ENCODE assay signal across 8 cellular contexts in genomic region chr14:64387738-64388532, GRCh38. TPM values are rescaled to one million over a fixed set of nuclear protein-coding genes. Genes with fewer than 3 reads are reported as not detected.
DNase-seq lines count a peak whose midpoint lies in the region; ATAC-seq, FAIRE-seq and TF ChIP-seq lines count a peak whose summit lies in the region.

Gene MTHFD1 (plus strand): TSS chr14:64388353. CDS start chr14:64388428, 75 bp downstream.

- DNase-seq in AML-193 (lab: John Stamatoyannopoulos, UW) (peak; percentile 96 to 97), NCI-H510A treated with DMSO at 0.1 percent for 48 hours (lab: John Stamatoyannopoulos, UW) (peak; percentile 98), chondrocyte (ENCODE audit: low spot score) (peak; percentile 99), kidney (peak; percentile 100)
- DNase-seq in activated CD4-positive, alpha-beta T cell treated with anti-CD3 and anti-CD28 coated beads for 24 hours (ENCODE audit: low read depth in 2 of 2) = peak; percentile 95
- peak; percentile 99 for DNase-seq in stimulated activated CD4-positive, alpha-beta T cell treated with anti-CD3 and anti-CD28 coated beads, Interleukin-15, amount 100 ng/mL, for 24 hours

- no peaks in the 10 kb centered on the region for H3K36me3 ChIP-seq in kidney (ENCODE audit: control insufficient read depth in 1 of 2, insufficient read depth in 2 of 2, low read length in 2 of 2)

- intact Hi-C loops in kidney (cut with DNase I) = no loop called here

- peak; percentile 77 for TF ChIP-seq POLR2A in GM19193 (IDR thresholded peaks at IDR 0.05; ENCODE audit: extremely low read depth, insufficient read depth, insufficient read length)

- peaks cover 6% of the 10 kb centered on the region for H3K36me3 Mint-ChIP-seq in chondrocyte (ENCODE audit: low read depth)

- peak within 1 kb of the TSS; percentile 96 for H3K4me3 Mint-ChIP-seq in chondrocyte (ENCODE audit: unreplicated experiment)

- no peaks in the 10 kb centered on the region for H3K9me3 Mint-ChIP-seq in chondrocyte (ENCODE audit: low read depth)

- H3K27ac Mint-ChIP-seq in chondrocyte (ENCODE audit: unreplicated experiment) = peak within 1 kb of the TSS; percentile 96

- H3K4me1 ChIP-seq in kidney (ENCODE audit: control insufficient read depth in 1 of 2, insufficient read depth in 1 of 2, low read depth in 1 of 2, low read length in 2 of 2) = peaks cover 10 to 11% of the 10 kb centered on the region in 2 donors

- H3K27ac ChIP-seq in kidney (ENCODE audit: low read depth in 2 of 2, low read length in 2 of 2) = peak within 1 kb of the TSS; percentile 74 to 83

- peak; percentile 81 for ATAC-seq in HG03439 (IDR thresholded peaks at IDR 0.05; ENCODE audit: unreplicated experiment)

- FAIRE-seq in kidney (lab: Jason Lieb, UNC) = peak; percentile 74

- no peaks in the 10 kb centered on the region for H3K9me3 ChIP-seq in kidney (ENCODE audit: control insufficient read depth in 1 of 2, low read length in 2 of 2)

- H3K9ac ChIP-seq in kidney (ENCODE audit: low read length in 2 of 2) = peak within 1 kb of the TSS; percentile 60 to 88

- no peak for TF ChIP-seq CTCF in chondrocyte (IDR thresholded peaks at IDR 0.05)
- no peak for TF ChIP-seq CTCF in kidney (IDR thresholded peaks at IDR 0.05; ENCODE audit: borderline replicate concordance, extremely low read depth, insufficient read depth)

- H3K27me3 Mint-ChIP-seq in chondrocyte (ENCODE audit: low read depth) = no peaks in the 10 kb centered on the region

- H3K4me3 ChIP-seq in kidney (ENCODE audit: low read length in 2 of 2) = peak within 1 kb of the TSS; percentile 74 to 86

- peaks cover 29% of the 10 kb centered on the region for H3K4me1 Mint-ChIP-seq in chondrocyte (ENCODE audit: low read depth)

RNA-seq across cellular contexts. Expression of gene MTHFD1, which starts in this region (rescaled TPM):
- total RNA-seq in chondrocyte = 54.2 to 94.9 TPM (median 55.4 TPM) in 3 replicates
- 76.1 TPM for total RNA-seq in kidney
- polyA plus RNA-seq in kidney (ENCODE audit: insufficient read depth, low read depth, low replicate concordance) = 73.0 TPM

Comparison
In these comparisons a context has a peak if more than half of its experiments do, and no peak if none do; other contexts are left out.
1. Peak in every context shown above with its lines: DNase-seq, ATAC-seq, H3K4me3 ChIP-seq and H3K27ac ChIP-seq.